9 cellular contexts compared by ENCODE assay signal in genomic region chr7:154503962-154504550, GRCh38.
DNase-seq lines count a peak whose midpoint lies in the region; ATAC-seq and TF ChIP-seq lines count a peak whose summit lies in the region.
"Had no signal": no experiment of that assay in that cellular context is flagged by ENCODE, and none has a peak within 500 bp of the region (broad histone marks: within the 10 kb centered on the region; RNA-seq: fewer than 3 reads in every experiment).

No MANE protein-coding gene starts in this region.

- H3K23ac ChIP-seq in IMR-90 (ENCODE audit: low read depth, low read length), result no peak overlapping the region

- H2BK120ac ChIP-seq in IMR-90 (ENCODE audit: low read depth, low read length), result no peak overlapping the region

- H2BK15ac ChIP-seq in IMR-90 (ENCODE audit: low read depth, low read length), result no peak overlapping the region

- H4K91ac ChIP-seq in IMR-90 (ENCODE audit: insufficient read depth, low read depth, low read length), result no peak overlapping the region

- no peak overlapping the region for H3K14ac ChIP-seq in IMR-90 (replicated peaks; ENCODE audit: low read depth, low read length)

- no peak overlapping the region for H3K9ac ChIP-seq in IMR-90 (ENCODE audit: low read depth, low read length)

- no peak overlapping the region for H3K4me3 ChIP-seq in IMR-90 (ENCODE audit: insufficient read depth, low read depth, low read length)
- H3K4me3 ChIP-seq in sigmoid colon, result no peak overlapping the region
- H3K4me3 ChIP-seq: SJSA1 had no signal

- WGBS in IMR-90 (ENCODE audit: extremely low coverage in 2 of 2, insufficient read length in 1 of 2), 2 experiments, result no CpG with 5 or more reads among the region's 5 CpGs
- 52 to 53% methylated on average over 5 of the region's 5 CpGs for WGBS in sigmoid colon, 2 donors

- no peak overlapping the region for H3K56ac ChIP-seq in IMR-90 (ENCODE audit: extremely low read depth, insufficient read depth, low read length)

- H3K9me3 ChIP-seq in IMR-90 (ENCODE audit: control insufficient read depth, insufficient read depth, low read length), result peaks cover 10% of the 10 kb centered on the region
- no peaks in the 10 kb centered on the region for H3K9me3 ChIP-seq in sigmoid colon

- no peak overlapping the region for H4K5ac ChIP-seq in IMR-90 (ENCODE audit: low read depth, low read length)

- TF ChIP-seq CTCF in IMR-90 (conservative IDR thresholded peaks at IDR 0.05; ENCODE audit: low read depth, low read length) (peak; percentile 37; the same call in 1 of the 2 replicates), sigmoid colon (IDR thresholded peaks at IDR 0.05) (peak in 3 of 4 experiments; percentile 33 to 64 (median 55))

- CTCF ChIA-PET in IMR-90 (lab: Yijun Ruan, JAX), result interaction anchor here (0.6 to 1.0 kb wide), 3 partner anchors 10 to 36 kb away, joined by 3 read pairs; no protein-coding TSS in a partner anchor

- no peaks in the 10 kb centered on the region for H3K9me1 ChIP-seq in IMR-90 (ENCODE audit: insufficient read depth, low read length)

- POLR2A ChIA-PET in IMR-90 (lab: Charles Lee; ENCODE audit: unreplicated experiment), result no interaction called here

- no peak overlapping the region for H3K18ac ChIP-seq in IMR-90 (ENCODE audit: low read depth, low read length)

- H3K36me3 ChIP-seq in IMR-90 (ENCODE audit: control insufficient read depth, insufficient read depth, low read length) (no peaks in the 10 kb centered on the region), sigmoid colon (no peaks in the 10 kb centered on the region)
- H3K36me3 ChIP-seq: SJSA1 had no signal

- no peaks in the 10 kb centered on the region for H3K79me1 ChIP-seq in IMR-90 (ENCODE audit: low read depth in 1 of 2, low read length in 2 of 2)

- no TSS peak for BruUV-seq in IMR-90 (replicated peaks; lab: Mats Ljungman, UMichigan)

- TF ChIP-seq POLR2A in IMR-90 (IDR thresholded peaks at IDR 0.05; ENCODE audit: low read depth, low read length), result no peak
- TF ChIP-seq POLR2A in sigmoid colon (IDR thresholded peaks at IDR 0.05), result no peak

- peak; percentile 45 for DNase-seq in ELR (ENCODE audit: low read depth)
- DNase-seq in IMR-90, result peak; percentile 21
- peak; percentile 7 for DNase-seq in OCI-M2 (lab: John Stamatoyannopoulos, UW; ENCODE audit: unreplicated experiment)
- DNase-seq in fibroblast of peridontal ligament (ENCODE audit: extremely low read depth), result peak; percentile 17
- no peak for DNase-seq in sigmoid colon
- DNase-seq in left colon, result no peak

- H3K27ac ChIP-seq in IMR-90 (ENCODE audit: insufficient read depth, low read length), result no peak overlapping the region
- H3K27ac ChIP-seq in sigmoid colon, result no peak overlapping the region
- H3K27ac ChIP-seq: SJSA1 had no signal

- H4K8ac ChIP-seq in IMR-90 (ENCODE audit: low read depth in 2 of 2, low read length in 2 of 2), result no peak overlapping the region

- H2BK5ac ChIP-seq in IMR-90 (ENCODE audit: low read depth, low read length, poor library complexity, severe bottlenecking), result no peak overlapping the region

- TF ChIP-seq EP300 in sigmoid colon (IDR thresholded peaks at IDR 0.05), result no peak

- intact Hi-C loops in IMR-90 (cut with micrococcal nuclease), result loop anchor here (2.0 kb wide), 1 partner anchor 1609 kb away; no protein-coding TSS in a partner anchor
- intact Hi-C loops in sigmoid colon (cut with DNase I), result loop anchor here (2.0 to 10.0 kb wide), 2 partner anchors 1123 to 1309 kb away; no protein-coding TSS in a partner anchor
- intact Hi-C loops in left colon (cut with DNase I, micrococcal nuclease), result no loop called here

- H3K27me3 ChIP-seq in IMR-90 (ENCODE audit: control insufficient read depth, insufficient read depth, low read length) (no peaks in the 10 kb centered on the region), sigmoid colon (no peaks in the 10 kb centered on the region)
- H3K27me3 ChIP-seq: SJSA1 had no signal

- no peak overlapping the region for H2BK20ac ChIP-seq in IMR-90 (ENCODE audit: low read depth, low read length)

- no peak overlapping the region for H3K4me2 ChIP-seq in IMR-90 (ENCODE audit: low read depth, low read length)

- no peak overlapping the region for H2AK5ac ChIP-seq in IMR-90 (ENCODE audit: low read depth, low read length)

- H4K20me1 ChIP-seq in IMR-90 (ENCODE audit: insufficient read depth, low read length), result no peaks in the 10 kb centered on the region

- H3K4me1 ChIP-seq in IMR-90 (ENCODE audit: control insufficient read depth, insufficient read depth, low read length) (no peaks in the 10 kb centered on the region), sigmoid colon (peaks cover 0 to 20% (median 15%) of the 10 kb centered on the region in 4 donors)
- H3K4me1 ChIP-seq: SJSA1 had no signal

- no peak overlapping the region for H3K4ac ChIP-seq in IMR-90 (ENCODE audit: low read depth, low read length)

- dilution Hi-C loops in IMR-90 (cut with HindIII; ENCODE audit: low sequenced_read_pairs, unreplicated experiment), result no loop called here

- in situ Hi-C loops in IMR-90 (cut with MboI; ENCODE audit: low sequenced_read_pairs), result no loop called here

- TF ChIP-seq RAD21 in IMR-90 (IDR thresholded peaks at IDR 0.05; ENCODE audit: low read length), result no peak

- H2AK9ac ChIP-seq in IMR-90 (replicated peaks; ENCODE audit: low read depth, low read length, poor library complexity), result no peak overlapping the region

- H2AFZ ChIP-seq in IMR-90 (replicated peaks; ENCODE audit: low read length, poor library complexity), result no peak overlapping the region

- no peak for ATAC-seq in IMR-90 (ENCODE audit: low read depth)
- ATAC-seq in HG03175 (IDR thresholded peaks at IDR 0.05; ENCODE audit: unreplicated experiment), result no peak
- ATAC-seq in HG03108 (IDR thresholded peaks at IDR 0.05; ENCODE audit: unreplicated experiment), result no peak
- ATAC-seq in left colon, result no peak

TF ChIP-seq in IMR-90, 13 proteins besides CTCF, POLR2A, EP300 and RAD21:
- no peak for TF ChIP-seq MXI1 (IDR thresholded peaks at IDR 0.05; ENCODE audit: borderline replicate concordance, low read depth, low read length)
- TF ChIP-seq SMC3 (IDR thresholded peaks at IDR 0.05; ENCODE audit: low read depth, low read length), result peak; percentile 26; the same call in 1 of the 2 replicates

Comparison
In these comparisons a context has a peak if more than half of its experiments do, and no peak if none do; other contexts are left out.
1. DNase-seq: peak in ELR (single experiment), IMR-90 (single experiment), OCI-M2 (single experiment) and fibroblast of peridontal ligament (single experiment); none in sigmoid colon (single experiment) and left colon (0 of 2).
2. intact Hi-C loops: an anchor here in IMR-90 (2.0 kb wide) and sigmoid colon (2.0 to 10.0 kb wide); none called in left colon.